In the genomic region with DNA sequence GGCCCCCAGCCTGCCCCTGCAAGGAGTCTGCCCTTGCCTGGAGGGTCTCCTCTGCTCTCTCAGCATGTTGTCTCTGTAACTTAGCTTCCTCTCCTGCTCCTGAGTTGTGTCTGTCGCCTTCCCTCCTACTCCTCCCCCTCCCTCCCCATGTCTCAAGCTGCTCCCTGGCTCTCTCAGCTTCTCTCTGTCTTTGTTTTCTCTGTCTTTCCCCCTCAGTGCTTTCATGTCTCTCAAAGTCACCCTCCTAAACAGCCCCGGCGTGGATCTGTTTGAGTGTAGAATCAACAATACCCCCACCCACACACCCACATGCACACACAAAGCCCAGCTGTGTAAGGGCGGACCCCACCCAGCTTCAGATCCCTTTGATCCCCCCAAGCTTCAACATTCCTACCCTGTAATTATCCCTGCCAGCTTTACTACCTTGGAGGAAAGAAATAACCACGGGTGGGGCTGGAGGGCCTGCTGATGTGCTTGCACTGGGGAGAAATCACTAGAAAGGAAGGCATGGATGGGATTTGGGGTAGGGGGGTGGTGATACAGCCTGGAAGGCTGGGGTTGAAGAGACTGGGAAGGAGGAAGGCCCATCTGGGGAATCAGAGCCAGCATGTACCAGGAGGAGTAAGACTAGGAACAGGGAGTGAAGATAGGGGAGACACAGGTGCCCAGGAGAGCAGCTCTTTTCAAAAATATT, we compare ENCODE assay signal across 14 cellular contexts. TPM values are rescaled to one million over a fixed set of nuclear protein-coding genes. Genes with fewer than 3 reads are reported as not detected.
DNase-seq lines count a peak whose midpoint lies in the region; ATAC-seq and TF ChIP-seq lines count a peak whose summit lies in the region.
"Had no signal": no experiment of that assay in that cellular context is flagged by ENCODE, and none has a peak within 500 bp of the region (broad histone marks: within the 10 kb centered on the region; RNA-seq: fewer than 3 reads in every experiment).

No MANE protein-coding gene starts in this region.

- peaks cover 34 to 45% of the 10 kb centered on the region in 2 experiments for H3K4me1 ChIP-seq in HCT116 (ENCODE audit: control insufficient read depth in 1 of 2, insufficient read depth in 2 of 2, low read length in 2 of 2)
- H3K4me1 ChIP-seq: esophagus muscularis mucosa had no signal

- H3K79me2 ChIP-seq in HCT116 (ENCODE audit: insufficient read depth, low read length), result no peaks in the 10 kb centered on the region

- TF ChIP-seq POLR2A in HCT116 (IDR thresholded peaks at IDR 0.05; ENCODE audit: borderline replicate concordance, extremely low read depth, insufficient read depth, insufficient read length), result no peak

- no peak overlapping the region for H3K27ac ChIP-seq in HCT116 (ENCODE audit: low read depth, low read length)
- H3K27ac ChIP-seq: esophagus muscularis mucosa had no signal

- POLR2A ChIA-PET in HCT116 (lab: Charles Lee), result interaction anchor here (1.0 to 1.2 kb wide), 2 partner anchors 10 to 113 kb away, joined by 5 read pairs; partner anchors contain the start of genes ABHD16A and HSPA1B

- no TSS peak for BruUV-seq in HCT116 (replicated peaks; lab: Mats Ljungman, UMichigan)

- no peaks in the 10 kb centered on the region for H3K9me3 ChIP-seq in HCT116 (ENCODE audit: control insufficient read depth in 1 of 2, insufficient read depth in 1 of 2, low read depth in 1 of 2, low read length in 2 of 2)
- H3K9me3 ChIP-seq: esophagus muscularis mucosa, sigmoid colon had no signal

- H3K9ac ChIP-seq in HCT116 (ENCODE audit: low read length), result peak overlapping the region; percentile 28

- H4K20me1 ChIP-seq in HCT116 (ENCODE audit: insufficient read depth), result no peaks in the 10 kb centered on the region

- RAD21 ChIA-PET in HCT116 (lab: Charles Lee; ENCODE audit: low non-redundant PET in 1 of 2, low total read pairs in 2 of 2, uncharacterized antibody in 2 of 2, unreplicated experiment in 2 of 2), result no interaction called here

- intact Hi-C loops in HCT116 (cut with micrococcal nuclease), result no loop called here
- intact Hi-C loops in posterior vena cava (cut with DNase I), result loop anchor here in 1 of 2 donors (1.0 kb wide), 1 partner anchor 19 kb away; no protein-coding TSS in a partner anchor

- H3K36me3 ChIP-seq in HCT116 (ENCODE audit: control insufficient read depth in 1 of 2, insufficient read depth in 2 of 2, low read length in 2 of 2), result no peaks in the 10 kb centered on the region
- H3K36me3 ChIP-seq: esophagus muscularis mucosa, sigmoid colon had no signal

- peak overlapping the region; percentile 79 for H2AFZ ChIP-seq in HCT116 (ENCODE audit: low read depth, low read length, poor library complexity, severe bottlenecking)

- H3K4me3 ChIP-seq in HCT116 (replicated peaks in 1 of 2; ENCODE audit: low read depth in 1 of 2, low read length in 2 of 2), result 0 out of 4 replicates have a peak overlapping the region, but pooled peaks of 1 of the 2 experiments have one; percentile 15
- H3K4me3 ChIP-seq: esophagus muscularis mucosa, sigmoid colon had no signal

- peak; percentile 6; the same call in 1 of the 2 replicates for ATAC-seq in HCT116
- no peak for ATAC-seq in HG02759 (IDR thresholded peaks at IDR 0.05; ENCODE audit: unreplicated experiment)

- no peaks in the 10 kb centered on the region for H3K9me2 ChIP-seq in HCT116 (ENCODE audit: insufficient read depth)

- no peaks in the 10 kb centered on the region for H3K27me3 ChIP-seq in HCT116 (ENCODE audit: insufficient read depth, low read length)
- H3K27me3 ChIP-seq: sigmoid colon had no signal

- H3K4me2 ChIP-seq in HCT116 (ENCODE audit: low read length), result peak overlapping the region; percentile 67

- DNase-seq in HCT116 (ENCODE audit: low read depth, low spot score) (no peak), NCI-H69 (lab: John Stamatoyannopoulos, UW) (peak; percentile 99), iPS-NIHi7 (ENCODE audit: extremely low spot score) (peak; percentile 69), retina (peak; percentile 71), posterior vena cava (ENCODE audit: low spot score) (no peak), NCI-H524 treated with DMSO at 0.1 percent for 48 hours (lab: John Stamatoyannopoulos, UW) (no peak)
- DNase-seq: CD4-positive, alpha-beta T cell; NCI-H1105; sigmoid colon had no signal

- TF ChIP-seq CTCF in HCT116 (IDR thresholded peaks at IDR 0.05 in 2 of 3, conservative IDR thresholded peaks at IDR 0.05 in 1 of 3; ENCODE audit: borderline replicate concordance in 1 of 3, insufficient read depth in 1 of 3, low read depth in 2 of 3, low read length in 2 of 3), result no peak

- TF ChIP-seq RAD21 in HCT116 (IDR thresholded peaks at IDR 0.05; ENCODE audit: low read depth), result no peak

- CTCF ChIA-PET in HCT116 (lab: Charles Lee), result no interaction called here

TF ChIP-seq in HCT116, 20 proteins besides CTCF, POLR2A, EP300 and RAD21:
- TF ChIP-seq POLR2AphosphoS5 (IDR thresholded peaks at IDR 0.05; ENCODE audit: low read depth, low read length), result no peak
- TF ChIP-seq, protein P1, sequence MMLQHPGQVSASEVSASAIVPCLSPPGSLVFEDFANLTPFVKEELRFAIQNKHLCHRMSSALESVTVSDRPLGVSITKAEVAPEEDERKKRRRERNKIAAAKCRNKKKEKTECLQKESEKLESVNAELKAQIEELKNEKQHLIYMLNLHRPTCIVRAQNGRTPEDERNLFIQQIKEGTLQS (IDR thresholded peaks at IDR 0.05), result no peak
- TF ChIP-seq EGR1 (IDR thresholded peaks at IDR 0.05; ENCODE audit: low read depth), result no peak
- TF ChIP-seq, protein P2, sequence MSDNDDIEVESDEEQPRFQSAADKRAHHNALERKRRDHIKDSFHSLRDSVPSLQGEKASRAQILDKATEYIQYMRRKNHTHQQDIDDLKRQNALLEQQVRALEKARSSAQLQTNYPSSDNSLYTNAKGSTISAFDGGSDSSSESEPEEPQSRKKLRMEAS (IDR thresholded peaks at IDR 0.05), result no peak
TF ChIP-seq in HCT116: peak in this region for 0.

RNA-seq across cellular contexts. Expression of gene LY6G6D, which starts 1.0 kb away (rescaled TPM):
- total RNA-seq in HCT116 (2021; ENCODE audit: unreplicated experiment) (not detected), posterior vena cava (not detected)
- polyA plus RNA-seq in HCT116 (2012), result not detected in 2 replicates
- total RNA-seq: CD4-positive, alpha-beta T cell; chondrocyte; esophagus muscularis mucosa; HT1080; SK-MEL-5 had no signal

RNA-seq across cellular contexts. Expression of gene LY6G6C, which starts 7.4 kb away (rescaled TPM):
- total RNA-seq in HCT116 (2021; ENCODE audit: unreplicated experiment) (0.54 TPM), posterior vena cava (not detected)
- 0.17 and 0.41 TPM in 2 replicates for polyA plus RNA-seq in HCT116 (2012)
- total RNA-seq: CD4-positive, alpha-beta T cell; esophagus muscularis mucosa; HT1080; sigmoid colon; SK-MEL-5 had no signal

RNA-seq across cellular contexts. Expression of gene LY6G6F, which starts 7.5 kb away (rescaled TPM):
- total RNA-seq in HCT116 (2021; ENCODE audit: unreplicated experiment) (not detected), posterior vena cava (not detected)
- polyA plus RNA-seq in HCT116 (2012), result not detected in 2 replicates
- total RNA-seq: CD4-positive, alpha-beta T cell; chondrocyte; esophagus muscularis mucosa; HT1080; sigmoid colon; SK-MEL-5 had no signal
- polyA plus RNA-seq: sigmoid colon had no signal

RNA-seq across cellular contexts. Expression of gene MPIG6B, which starts 9.0 kb away (rescaled TPM):
- total RNA-seq in HCT116 (2021; ENCODE audit: unreplicated experiment) (0.42 TPM), posterior vena cava (1 to 10 TPM in 1 of 2 donors, under 1 TPM in 1; 0.52 to 1.1 TPM)
- 0.32 and 0.65 TPM in 2 replicates for polyA plus RNA-seq in HCT116 (2012)
- total RNA-seq: chondrocyte, esophagus muscularis mucosa, HT1080, sigmoid colon, SK-MEL-5 had no signal

RNA-seq across cellular contexts. Expression of gene ABHD16A, which starts 11.0 kb away (rescaled TPM):
- total RNA-seq in HCT116 (2021; ENCODE audit: unreplicated experiment) (32.4 TPM), posterior vena cava (10 to 100 TPM; 38.3 to 39.4 TPM)
- 44.3 and 46.5 TPM in 2 replicates for polyA plus RNA-seq in HCT116 (2012)

Comparison
In these comparisons a context has a peak if more than half of its experiments do, and no peak if none do; other contexts are left out.
1. DNase-seq: peak in NCI-H69 (single experiment), iPS-NIHi7 (single experiment) and retina (single experiment); none in HCT116 (single experiment), posterior vena cava (single experiment) and NCI-H524 treated with DMSO at 0.1 percent for 48 hours (single experiment).